8 cellular contexts compared by ENCODE assay signal in the genomic region with DNA sequence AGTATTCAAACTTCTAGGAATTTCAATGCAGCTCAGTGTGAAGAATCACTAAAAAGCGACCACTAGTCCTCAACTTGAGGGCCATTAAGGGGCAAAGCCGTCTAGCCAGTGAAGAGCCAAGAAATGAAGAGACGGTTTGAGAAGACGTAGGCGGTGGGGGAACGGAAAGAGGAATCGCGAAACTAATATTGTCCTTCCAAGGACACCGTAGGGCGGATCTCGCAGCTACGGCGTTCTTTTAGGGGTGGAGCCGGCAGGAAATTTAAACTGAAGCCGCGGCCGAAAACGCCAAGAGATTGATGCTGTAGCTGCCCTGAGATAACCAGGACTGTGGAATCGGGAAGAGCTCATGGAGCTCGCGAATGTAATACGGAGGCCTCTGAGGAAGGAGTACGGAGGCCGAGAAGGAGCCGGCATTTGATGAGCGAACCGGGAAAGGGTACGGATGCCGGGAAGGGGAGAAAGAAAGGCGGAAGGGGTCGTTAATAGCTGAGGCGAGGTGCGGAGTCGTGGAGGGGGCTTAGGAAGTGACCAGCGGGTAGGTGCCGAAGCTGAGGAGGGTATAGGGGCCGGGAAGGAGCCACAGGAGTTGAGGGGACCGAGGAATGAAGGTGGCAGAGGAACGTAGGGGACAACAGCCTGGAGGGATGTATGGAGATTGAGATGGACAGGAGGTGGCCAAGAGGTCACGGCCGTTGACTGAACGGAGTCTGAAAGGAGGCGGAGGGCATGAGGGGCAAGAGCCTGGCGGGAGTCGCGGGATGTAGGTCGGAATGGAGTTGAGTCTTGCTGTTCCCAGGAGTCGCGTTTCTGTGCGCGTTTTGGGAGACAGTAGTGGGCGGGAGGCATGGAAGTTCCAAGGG. TPM values are rescaled to one million over a fixed set of nuclear protein-coding genes. Genes with fewer than 3 reads are reported as not detected.
A peak's percentile ranks its signal among the peaks of the same experiment; 100 is the strongest.
DNase-seq lines count a peak whose midpoint lies in the region.

A gene with protein sequence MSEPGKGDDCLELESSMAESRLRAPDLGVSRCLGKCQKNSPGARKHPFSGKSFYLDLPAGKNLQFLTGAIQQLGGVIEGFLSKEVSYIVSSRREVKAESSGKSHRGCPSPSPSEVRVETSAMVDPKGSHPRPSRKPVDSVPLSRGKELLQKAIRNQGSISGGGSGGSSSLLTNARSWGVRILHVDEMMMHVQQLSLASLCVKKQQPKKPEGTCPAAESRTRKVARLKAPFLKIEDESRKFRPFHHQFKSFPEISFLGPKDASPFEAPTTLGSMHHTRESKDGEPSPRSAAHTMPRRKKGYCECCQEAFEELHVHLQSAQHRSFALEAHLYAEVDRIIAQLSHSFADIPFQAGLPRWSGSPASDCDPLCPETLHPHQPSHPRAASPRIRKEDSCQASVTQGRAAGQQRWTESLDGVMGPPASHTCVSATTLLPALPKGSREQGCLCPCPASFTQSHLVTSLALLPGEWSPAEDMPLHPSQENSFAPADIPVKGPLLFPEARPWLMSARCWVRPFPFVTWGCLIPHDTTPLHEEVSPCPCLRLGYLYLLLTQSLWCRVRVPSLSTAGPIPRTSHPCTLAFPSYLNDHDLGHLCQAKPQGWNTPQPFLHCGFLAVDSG (plus strand): TSS at position 265 of the 863 bp plus-strand sequence. CDS start 156 bp downstream, at position 421.

- no peak within 1 kb of the TSS for H3K4me3 Mint-ChIP-seq in activated naive CD4-positive, alpha-beta T cell treated with anti-CD3 and anti-CD28 coated beads, Interleukin-2, amount 10 ng/mL, durations not matched to agents 7 days and 5 days

- H3K4me1 Mint-ChIP-seq in activated naive CD4-positive, alpha-beta T cell treated with anti-CD3 and anti-CD28 coated beads, Interleukin-2, amount 10 ng/mL, durations not matched to agents 7 days and 5 days: peaks cover 11% of the 10 kb centered on the region

- H3K9me3 Mint-ChIP-seq in activated naive CD4-positive, alpha-beta T cell treated with anti-CD3 and anti-CD28 coated beads, Interleukin-2, amount 10 ng/mL, durations not matched to agents 7 days and 5 days: no peaks in the 10 kb centered on the region

- H3K36me3 Mint-ChIP-seq in activated naive CD4-positive, alpha-beta T cell treated with anti-CD3 and anti-CD28 coated beads, Interleukin-2, amount 10 ng/mL, durations not matched to agents 7 days and 5 days: peaks cover 2% of the 10 kb centered on the region

- peaks cover 2% of the 10 kb centered on the region; the same call in 1 of the 2 replicates for H3K36me3 ChIP-seq in SK-N-MC (ENCODE audit: insufficient read depth, low read length)

- H3K4me3 ChIP-seq in SK-N-MC: peak within 1 kb of the TSS; percentile 80

- H3K27ac ChIP-seq in SK-N-MC (peak within 1 kb of the TSS; percentile 71), substantia nigra (ENCODE audit: low read depth, low read length, poor library complexity, severe bottlenecking) (peak within 1 kb of the TSS; percentile 74)

- CTCF ChIA-PET in activated naive CD4-positive, alpha-beta T cell treated with anti-CD3 and anti-CD28 coated beads, Interleukin-2, amount 10 ng/mL, durations not matched to agents 7 days and 5 days (lab: Charles Lee): no interaction called here

- H3K9me3 ChIP-seq in SK-N-MC (ENCODE audit: low read depth, low read length): no peaks in the 10 kb centered on the region

- no peak within 1 kb of the TSS for H3K27ac Mint-ChIP-seq in activated naive CD4-positive, alpha-beta T cell treated with anti-CD3 and anti-CD28 coated beads, Interleukin-2, amount 10 ng/mL, durations not matched to agents 7 days and 5 days

- peaks cover 14% of the 10 kb centered on the region for H3K27me3 Mint-ChIP-seq in activated naive CD4-positive, alpha-beta T cell treated with anti-CD3 and anti-CD28 coated beads, Interleukin-2, amount 10 ng/mL, durations not matched to agents 7 days and 5 days

- DNase-seq in AG08395 (ENCODE audit: low spot score) (peak; percentile 98), GM19240 (ENCODE audit: insufficient read length, low spot score) (peak; percentile 91), NCI-H1048 (lab: John Stamatoyannopoulos, UW) (peak; percentile 22), SK-N-MC (ENCODE audit: low read depth, low spot score) (peak; percentile 72), glomerular endothelial cell (ENCODE audit: extremely low read depth, low read depth, low spot score) (peak; percentile 87), nucleus accumbens (lab: John Stamatoyannopoulos, UW) (peak in 54 of 56 donors; percentile 27 to 90 (median 72)), substantia nigra (lab: John Stamatoyannopoulos, UW) (peak in 48 of 49 donors; percentile 9 to 79 (median 65))
- peak; percentile 90 for DNase-seq in activated naive CD4-positive, alpha-beta T cell treated with anti-CD3 and anti-CD28 coated beads, Interleukin-2, amount 10 ng/mL, durations not matched to agents 7 days and 5 days

- peak within 1 kb of the TSS; percentile 87 for H3K9ac ChIP-seq in SK-N-MC (ENCODE audit: insufficient read length)

RNA-seq across cellular contexts. Expression of the gene that starts here (rescaled TPM):
- 4.9 and 6.6 TPM in 2 replicates for total RNA-seq in glomerular endothelial cell

Comparison
In these comparisons a context has a peak if more than half of its experiments do, and no peak if none do; other contexts are left out.
1. Peak in every context shown above with its lines: DNase-seq, H3K4me3 ChIP-seq and H3K27ac ChIP-seq.
2. DNase-seq: peak in every context shown above with its lines; median percentile 98 in AG08395; 91 in GM19240; 90 in activated naive CD4-positive, alpha-beta T cell treated with anti-CD3 and anti-CD28 coated beads, Interleukin-2, amount 10 ng/mL, durations not matched to agents 7 days and 5 days; 87 in glomerular endothelial cell; 72 in SK-N-MC; 72 in nucleus accumbens; 65 in substantia nigra; 22 in NCI-H1048.